Comparison of ENCODE assay signal across 18 cellular contexts in the genomic region with DNA sequence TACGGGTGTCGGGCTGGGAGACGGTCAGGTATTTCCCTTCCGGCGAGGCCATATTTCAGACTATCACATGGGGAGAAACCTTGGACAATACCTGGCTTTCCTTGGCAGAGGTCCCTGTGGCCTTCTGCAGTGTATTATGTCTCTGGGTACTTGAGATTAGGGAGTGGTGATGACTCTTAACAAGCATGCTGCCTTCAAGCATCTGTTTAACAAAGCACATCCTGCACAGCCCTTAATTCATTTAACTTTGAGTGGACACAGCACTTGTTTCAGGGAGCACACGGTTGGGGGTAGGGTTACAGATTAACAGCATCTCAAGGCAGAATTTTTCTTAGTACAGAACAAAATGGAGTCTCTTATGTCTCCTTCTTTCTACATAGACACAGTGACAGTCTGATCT. TPM values are rescaled to one million over a fixed set of nuclear protein-coding genes. Genes with fewer than 3 reads are reported as not detected.
"Had no signal": no experiment of that assay in that cellular context is flagged by ENCODE, and none has a peak within 500 bp of the region (broad histone marks: within the 10 kb centered on the region; RNA-seq: fewer than 3 reads in every experiment).

No MANE protein-coding gene starts in this region.

RNA-seq across cellular contexts. Expression of a gene that starts 36.6 kb away (rescaled TPM):
- total RNA-seq: activated CD4-positive, alpha-beta memory T cell treated with anti-CD3 and anti-CD28 coated beads for 36 hours; activated CD4-positive, alpha-beta T cell treated with anti-CD3 and anti-CD28 coated beads for 36 hours; activated CD4-positive, alpha-beta T cell treated with anti-CD3 and anti-CD28 coated beads, Interleukin-2, amount 10 ng/mL, durations not matched to agents 24 days and 14 days; activated CD8-positive, alpha-beta memory T cell treated with anti-CD3 and anti-CD28 coated beads for 36 hours; activated CD8-positive, alpha-beta T cell treated with anti-CD3 and anti-CD28 coated beads, Interleukin-2, amount 10 ng/mL, durations not matched to agents 7 days and 5 days; activated naive CD4-positive, alpha-beta T cell treated with anti-CD3 and anti-CD28 coated beads, Interleukin-2, amount 50 U/mL, for 72 hours; activated T-cell treated with anti-CD3 and anti-CD28 coated beads, Interleukin-2, amount 50 U/mL, for 72 hours; astrocyte; bronchial epithelial cell; cardiac septum; cerebellum; esophagus muscularis mucosa; foreskin keratinocyte; gastrocnemius medialis; heart right ventricle; hepatocyte; T-helper 17 cell had no signal
- polyA plus RNA-seq: adipose tissue, foreskin keratinocyte, heart right ventricle, hepatocyte had no signal
